In genomic region chr5:172658869-172659513, GRCh38 we compare ENCODE assay signal across 12 cellular contexts. TPM values are rescaled to one million over a fixed set of nuclear protein-coding genes. Genes with fewer than 3 reads are reported as not detected.
DNase-seq lines count a peak whose midpoint lies in the region; ATAC-seq and TF ChIP-seq lines count a peak whose summit lies in the region.
"Had no signal": no experiment of that assay in that cellular context is flagged by ENCODE, and none has a peak within 500 bp of the region (broad histone marks: within the 10 kb centered on the region; RNA-seq: fewer than 3 reads in every experiment).

No MANE protein-coding gene starts in this region.

- 83% methylated on average over 8 to 9 of the region's 9 CpGs for WGBS in ectodermal cell, 2 experiments

- DNase-seq in NCI-H69 (lab: John Stamatoyannopoulos, UW) (peak; percentile 81), mucosa of gallbladder (ENCODE audit: low spot score) (peak; percentile 69), type B pancreatic cell (ENCODE audit: extremely low spot score, unreplicated experiment) (no peak), GOT3 (lab: John Stamatoyannopoulos, UW) (no peak)
- DNase-seq: activated T-cell treated with anti-CD3 and anti-CD28 coated beads, Interleukin-2, amount 50 U/mL, for 1 hour had no signal

- H3K4me1 Mint-ChIP-seq in type B pancreatic cell (ENCODE audit: unreplicated experiment), result peaks cover 14% of the 10 kb centered on the region

- no peaks in the 10 kb centered on the region for H3K27me3 ChIP-seq in ectodermal cell (ENCODE audit: control insufficient read depth, insufficient read depth, low read length, poor library complexity, severe bottlenecking)

- peaks cover 19% of the 10 kb centered on the region for H3K4me1 ChIP-seq in ectodermal cell (ENCODE audit: control insufficient read depth, insufficient read depth, low read length)
- H3K4me1 ChIP-seq: HAP-1 had no signal

- no peak overlapping the region for H3K4me3 Mint-ChIP-seq in type B pancreatic cell
- H3K4me3 Mint-ChIP-seq: stimulated activated naive CD8-positive, alpha-beta T cell treated with anti-CD3 and anti-CD28 coated beads, Interleukin-15, Interleukin-2, amounts not matched to agents 100 ng/mL and 50 ng/mL, for 24 hours had no signal

- peak overlapping the region; percentile 86 for H3K27ac Mint-ChIP-seq in type B pancreatic cell
- H3K27ac Mint-ChIP-seq: stimulated activated naive CD8-positive, alpha-beta T cell treated with anti-CD3 and anti-CD28 coated beads, Interleukin-15, Interleukin-2, amounts not matched to agents 100 ng/mL and 50 ng/mL, for 24 hours had no signal

- peak overlapping the region; percentile 86 for H3K27ac ChIP-seq in ectodermal cell (ENCODE audit: insufficient read depth, low read depth, low read length, poor library complexity, severe bottlenecking)

- H3K9me3 ChIP-seq in ectodermal cell (ENCODE audit: control insufficient read depth, low read length), result no peaks in the 10 kb centered on the region
- H3K9me3 ChIP-seq: HAP-1 had no signal

- no peaks in the 10 kb centered on the region for H3K9me3 Mint-ChIP-seq in type B pancreatic cell

- H3K36me3 ChIP-seq in ectodermal cell (ENCODE audit: control insufficient read depth, insufficient read depth, low read length), result peaks cover 10% of the 10 kb centered on the region
- H3K36me3 ChIP-seq: HAP-1 had no signal

- H3K27me3 Mint-ChIP-seq in type B pancreatic cell, result no peaks in the 10 kb centered on the region

- no peak overlapping the region for H3K4me3 ChIP-seq in ectodermal cell (ENCODE audit: insufficient read depth, low read depth, low read length)
- H3K4me3 ChIP-seq: HAP-1, K562 had no signal

- ATAC-seq in GM18909 (IDR thresholded peaks at IDR 0.05; ENCODE audit: poor library complexity, unreplicated experiment), result no peak
- no peak for ATAC-seq in HG03469 (IDR thresholded peaks at IDR 0.05; ENCODE audit: unreplicated experiment)
- no peak for ATAC-seq in GM21619 (IDR thresholded peaks at IDR 0.05; ENCODE audit: unreplicated experiment)

- peaks cover 7% of the 10 kb centered on the region for H3K36me3 Mint-ChIP-seq in type B pancreatic cell

- no peak for TF ChIP-seq CTCF in type B pancreatic cell (conservative IDR thresholded peaks at IDR 0.05)

RNA-seq across cellular contexts. Expression of gene NEURL1B, which starts 17.9 kb away (rescaled TPM):
- 9.1 TPM for polyA plus RNA-seq in ectodermal cell (2013, experiment 1 of 4)
- 12.3 TPM for polyA plus RNA-seq in ectodermal cell (2013, experiment 2 of 4)
- polyA plus RNA-seq in ectodermal cell (2013, experiment 3 of 4), result 9.7 TPM
- polyA plus RNA-seq in ectodermal cell (2013, experiment 4 of 4), result 11.2 TPM
- total RNA-seq in mucosa of gallbladder (27.9 TPM), type B pancreatic cell (ENCODE audit: low replicate concordance) (6.2 and 7.6 TPM in 2 replicates)
- polyA plus RNA-seq: K562 had no signal

Comparison
In these comparisons a context has a peak if more than half of its experiments do, and no peak if none do; other contexts are left out.
1. DNase-seq: peak in NCI-H69 (single experiment) and mucosa of gallbladder (single experiment); none in type B pancreatic cell (single experiment) and GOT3 (single experiment).